23 cellular contexts compared by ENCODE assay signal in genomic region chr16:89219365-89219764, GRCh38. TPM values are rescaled to one million over a fixed set of nuclear protein-coding genes. Genes with fewer than 3 reads are reported as not detected.
DNase-seq lines count a peak whose midpoint lies in the region; ATAC-seq, FAIRE-seq and TF ChIP-seq lines count a peak whose summit lies in the region.
"Had no signal": no experiment of that assay in that cellular context is flagged by ENCODE, and none has a peak within 500 bp of the region (broad histone marks: within the 10 kb centered on the region; RNA-seq: fewer than 3 reads in every experiment).

No MANE protein-coding gene starts in this region.

- peak overlapping the region; percentile 66 for H3K4me3 Mint-ChIP-seq in activated naive CD4-positive, alpha-beta T cell treated with anti-CD3 and anti-CD28 coated beads, Interleukin-2, amount 50 U/mL, for 24 hours
- H3K4me3 Mint-ChIP-seq in activated B cell treated with CpG ODN at 0.5 μM for 24 hours: peak overlapping the region; percentile 58
- peak overlapping the region; percentile 30 to 46 for H3K4me3 Mint-ChIP-seq in stimulated activated naive B cell treated with anti-CD40 and anti-IgM and Interleukin-4, amounts not matched to agents 10 μg/mL and 1 μg/mL and 100 μg/mL, for 72 hours

- dilution Hi-C loops in endothelial cell of umbilical vein (cut with MboI; ENCODE audit: extremely low pct_ligation_motif_present, low sequenced_read_pairs): no loop called here

- no peak overlapping the region for H3K27ac Mint-ChIP-seq in activated naive CD4-positive, alpha-beta T cell treated with anti-CD3 and anti-CD28 coated beads, Interleukin-2, amount 50 U/mL, for 24 hours
- H3K27ac Mint-ChIP-seq in activated B cell treated with CpG ODN at 0.5 μM for 24 hours: peak overlapping the region; percentile 50
- no peak overlapping the region for H3K27ac Mint-ChIP-seq in stimulated activated naive B cell treated with anti-CD40 and anti-IgM and Interleukin-4, amounts not matched to agents 10 μg/mL and 1 μg/mL and 100 μg/mL, for 72 hours

- DNase-seq in activated naive CD4-positive, alpha-beta T cell treated with Interleukin-2 at 50 U/mL for 16 hours: no peak
- DNase-seq in activated B cell treated with CpG ODN at 0.5 μM for 24 hours (no peak), endothelial cell of umbilical vein (ENCODE audit: low read depth, low spot score) (peak; percentile 26), esophagus squamous epithelium (lab: John Stamatoyannopoulos, UW) (no peak), sigmoid colon (no peak)
- no peak for DNase-seq in stimulated activated naive B cell treated with anti-CD40 and anti-IgM and Interleukin-4, amounts not matched to agents 10 μg/mL and 1 μg/mL and 100 μg/mL, for 72 hours
- DNase-seq: activated CD8-positive, alpha-beta memory T cell treated with anti-CD3 and anti-CD28 coated beads for 24 hours; amniotic stem cell; MM.1S; NCI-H2081 treated with DMSO at 0.1 percent for 48 hours; NCI-H526 treated with DMSO at 0.1 percent for 48 hours; small intestine; stimulated activated naive CD4-positive, alpha-beta T cell had no signal

- H3K36me3 ChIP-seq in endothelial cell of umbilical vein (ENCODE audit: control insufficient read depth in 2 of 2, extremely low read depth in 1 of 2, insufficient read depth in 2 of 2, low read length in 2 of 2) (peaks cover 3 to 25% of the 10 kb centered on the region in 2 experiments), esophagus squamous epithelium (peaks cover 3 to 41% (median 28%) of the 10 kb centered on the region in 3 donors), sigmoid colon (peaks cover 14 to 44% (median 27%) of the 10 kb centered on the region in 4 donors)

- TF ChIP-seq CTCF in activated B cell treated with CpG ODN at 0.5 μM for 24 hours (IDR thresholded peaks at IDR 0.05) (no peak), endothelial cell of umbilical vein (IDR thresholded peaks at IDR 0.05; ENCODE audit: extremely low read depth in 1 of 2, insufficient read depth in 1 of 2, low read depth in 1 of 2, low read length in 2 of 2) (no peak), esophagus squamous epithelium (IDR thresholded peaks at IDR 0.05) (no peak), sigmoid colon (IDR thresholded peaks at IDR 0.05) (no peak)

- H3K9me3 ChIP-seq in endothelial cell of umbilical vein (replicated peaks; ENCODE audit: control insufficient read depth, insufficient read depth, low read length) (no peaks in the 10 kb centered on the region), esophagus squamous epithelium (no peaks in the 10 kb centered on the region), sigmoid colon (no peaks in the 10 kb centered on the region)

- POLR2A ChIA-PET in activated B cell treated with CpG ODN at 0.5 μM for 24 hours (lab: Charles Lee) (no interaction called here), endothelial cell of umbilical vein (lab: Charles Lee) (no interaction called here)

- no peak for TF ChIP-seq POLR2A in endothelial cell of umbilical vein (IDR thresholded peaks at IDR 0.05; ENCODE audit: low read depth, low read length)
- no peak for TF ChIP-seq POLR2A in esophagus squamous epithelium (IDR thresholded peaks at IDR 0.05)
- TF ChIP-seq POLR2A in sigmoid colon (IDR thresholded peaks at IDR 0.05): no peak

- no peak overlapping the region for H3K4me2 ChIP-seq in endothelial cell of umbilical vein (ENCODE audit: insufficient read depth, low read length)

- CTCF ChIA-PET in activated B cell treated with CpG ODN at 0.5 μM for 24 hours (lab: Charles Lee) (interaction anchor here (1.5 kb wide), 1 partner anchor 482 kb away, joined by 4 read pairs; no protein-coding TSS in a partner anchor), endothelial cell of umbilical vein (lab: Charles Lee) (no interaction called here)

- H3K79me2 ChIP-seq in endothelial cell of umbilical vein (ENCODE audit: control insufficient read depth, insufficient read depth, low read length): peaks cover 9% of the 10 kb centered on the region
- H3K79me2 ChIP-seq: parathyroid adenoma had no signal

- H3K4me1 ChIP-seq in endothelial cell of umbilical vein (ENCODE audit: control insufficient read depth, extremely low read depth, insufficient read depth, low read length) (peaks cover 10% of the 10 kb centered on the region), esophagus squamous epithelium (peaks cover 13 to 38% (median 21%) of the 10 kb centered on the region in 3 donors), sigmoid colon (peaks cover 0 to 33% (median 31%) of the 10 kb centered on the region in 4 donors)

- H3K9ac ChIP-seq in endothelial cell of umbilical vein (replicated peaks; ENCODE audit: extremely low read depth, insufficient read depth, low read length): no peak overlapping the region
- H3K9ac ChIP-seq: parathyroid adenoma had no signal

- no peak for ATAC-seq in activated B cell treated with CpG ODN at 0.5 μM for 24 hours (ENCODE audit: low read depth)
- ATAC-seq in stimulated activated naive B cell treated with anti-CD40 and anti-IgM and Interleukin-4, amounts not matched to agents 10 μg/mL and 1 μg/mL and 100 μg/mL, for 72 hours (replicated peaks): no peak
- no peak for ATAC-seq in HG03097 (IDR thresholded peaks at IDR 0.05; ENCODE audit: low FRiP score, unreplicated experiment)

- H3K4me1 Mint-ChIP-seq in activated naive CD4-positive, alpha-beta T cell treated with anti-CD3 and anti-CD28 coated beads, Interleukin-2, amount 50 U/mL, for 24 hours: peaks cover 24% of the 10 kb centered on the region
- H3K4me1 Mint-ChIP-seq in activated B cell treated with CpG ODN at 0.5 μM for 24 hours: peaks cover 19% of the 10 kb centered on the region
- peaks cover 18 to 28% of the 10 kb centered on the region in 2 donors for H3K4me1 Mint-ChIP-seq in stimulated activated naive B cell treated with anti-CD40 and anti-IgM and Interleukin-4, amounts not matched to agents 10 μg/mL and 1 μg/mL and 100 μg/mL, for 72 hours

- H3K27me3 ChIP-seq in endothelial cell of umbilical vein (ENCODE audit: control insufficient read depth in 2 of 2, insufficient read depth in 2 of 2, low read length in 2 of 2) (no peaks in the 10 kb centered on the region), esophagus squamous epithelium (no peaks in the 10 kb centered on the region), sigmoid colon (no peaks in the 10 kb centered on the region)

- BruUV-seq in endothelial cell of umbilical vein (replicated peaks; lab: Mats Ljungman, UMichigan): no TSS peak

- no peaks in the 10 kb centered on the region for H3K27me3 Mint-ChIP-seq in activated naive CD4-positive, alpha-beta T cell treated with anti-CD3 and anti-CD28 coated beads, Interleukin-2, amount 50 U/mL, for 24 hours
- H3K27me3 Mint-ChIP-seq in activated B cell treated with CpG ODN at 0.5 μM for 24 hours: no peaks in the 10 kb centered on the region
- H3K27me3 Mint-ChIP-seq in stimulated activated naive B cell treated with anti-CD40 and anti-IgM and Interleukin-4, amounts not matched to agents 10 μg/mL and 1 μg/mL and 100 μg/mL, for 72 hours: no peaks in the 10 kb centered on the region

- no peak for TF ChIP-seq EP300 in sigmoid colon (IDR thresholded peaks at IDR 0.05)

- no peaks in the 10 kb centered on the region for H3K9me3 Mint-ChIP-seq in activated naive CD4-positive, alpha-beta T cell treated with anti-CD3 and anti-CD28 coated beads, Interleukin-2, amount 50 U/mL, for 24 hours
- no peaks in the 10 kb centered on the region for H3K9me3 Mint-ChIP-seq in activated B cell treated with CpG ODN at 0.5 μM for 24 hours
- no peaks in the 10 kb centered on the region for H3K9me3 Mint-ChIP-seq in stimulated activated naive B cell treated with anti-CD40 and anti-IgM and Interleukin-4, amounts not matched to agents 10 μg/mL and 1 μg/mL and 100 μg/mL, for 72 hours

- FAIRE-seq in endothelial cell of umbilical vein (lab: Jason Lieb, UNC): no peak
- FAIRE-seq: colon, keratinocyte, RCC 7860, small intestine, urothelium cell line had no signal

- H3K4me3 ChIP-seq in endothelial cell of umbilical vein (replicated peaks in 1 of 3; ENCODE audit: insufficient read depth in 1 of 3, low read depth in 1 of 3, low read length in 3 of 3) (no peak overlapping the region), esophagus squamous epithelium (no peak overlapping the region), sigmoid colon (no peak overlapping the region)

- H2AFZ ChIP-seq in endothelial cell of umbilical vein (ENCODE audit: low read depth, low read length): no peak overlapping the region
- H2AFZ ChIP-seq: parathyroid adenoma had no signal

- no peaks in the 10 kb centered on the region for H3K9me1 ChIP-seq in endothelial cell of umbilical vein (replicated peaks; ENCODE audit: control insufficient read depth, extremely low read depth, insufficient read depth, low read length)

- peaks cover 7% of the 10 kb centered on the region for H3K36me3 Mint-ChIP-seq in activated naive CD4-positive, alpha-beta T cell treated with anti-CD3 and anti-CD28 coated beads, Interleukin-2, amount 50 U/mL, for 24 hours
- peaks cover 32% of the 10 kb centered on the region for H3K36me3 Mint-ChIP-seq in activated B cell treated with CpG ODN at 0.5 μM for 24 hours (ENCODE audit: low read depth)
- H3K36me3 Mint-ChIP-seq in stimulated activated naive B cell treated with anti-CD40 and anti-IgM and Interleukin-4, amounts not matched to agents 10 μg/mL and 1 μg/mL and 100 μg/mL, for 72 hours: peaks cover 18 to 28% of the 10 kb centered on the region in 2 donors

- 73 to 76% methylated on average over 5 of the region's 5 CpGs for WGBS in esophagus squamous epithelium, 2 donors
- WGBS in sigmoid colon, 2 donors: 74 to 80% methylated on average over 5 of the region's 5 CpGs

- intact Hi-C loops in activated B cell treated with CpG ODN at 0.5 μM for 24 hours (cut with micrococcal nuclease): loop anchor here (10.0 kb wide), 2 partner anchors 585 to 775 kb away; partner anchors contain the start of gene IL17C
- intact Hi-C loops in endothelial cell of umbilical vein (cut with micrococcal nuclease): loop anchor here (5.0 kb wide), 1 partner anchor 127 kb away; the partner anchor contains the start of gene ACSF3
- intact Hi-C loops in esophagus squamous epithelium (cut with DNase I): loop anchor here (5.0 kb wide), 1 partner anchor 392 kb away; no protein-coding TSS in a partner anchor
- intact Hi-C loops in sigmoid colon (cut with DNase I): loop anchor here (5.0 to 10.0 kb wide), 4 partner anchors 127 to 1265 kb away; partner anchors contain the start of genes ACSF3, BANP, GALNS and TRAPPC2L

- H3K27ac ChIP-seq in endothelial cell of umbilical vein (ENCODE audit: insufficient read depth, low read depth, low read length) (no peak overlapping the region), esophagus squamous epithelium (no peak overlapping the region), sigmoid colon (no peak overlapping the region)
- H3K27ac ChIP-seq: epithelial cell of prostate, parathyroid adenoma had no signal

- H4K20me1 ChIP-seq in endothelial cell of umbilical vein (replicated peaks; ENCODE audit: control insufficient read depth, extremely low read depth, insufficient read depth, low read length): no peaks in the 10 kb centered on the region

RNA-seq across cellular contexts. Expression of gene ZNF778, which starts 1.9 kb away (rescaled TPM):
- total RNA-seq in activated B cell treated with CpG ODN at 0.5 μM for 24 hours (7.2 and 11.4 TPM in 2 replicates), endothelial cell of umbilical vein (7.1 and 10.9 TPM in 2 replicates), esophagus squamous epithelium (10 to 100 TPM in 1 of 4 donors, 1 to 10 TPM in 3; 3.4 to 10.7 (median 6.5) TPM), sigmoid colon (10 to 100 TPM in 3 of 4 donors, 1 to 10 TPM in 1; 6.4 to 21.8 (median 12.6) TPM)
- polyA plus RNA-seq in endothelial cell of umbilical vein (3.8 and 4.8 TPM in 2 replicates), sigmoid colon (10 to 100 TPM in 1 of 3 donors, 1 to 10 TPM in 1, under 1 TPM in 1; 0.69 to 96.1 (median 2.7) TPM)
- polyA plus RNA-seq in endothelial cell of umbilical vein (2011; cell fraction: cytosol; rRNA removed): 3.6 and 3.7 TPM in 2 replicates
- polyA plus RNA-seq in endothelial cell of umbilical vein (2011; cell fraction: nucleus; rRNA removed): 10.3 and 15.6 TPM in 2 replicates
- 5.0 and 9.2 TPM in 2 replicates for polyA plus RNA-seq in endothelial cell of umbilical vein (2012)
- 9.7 and 19.6 TPM in 2 replicates for polyA minus RNA-seq in endothelial cell of umbilical vein
- 16.4 TPM for polyA minus RNA-seq in endothelial cell of umbilical vein (2011; cell fraction: cytosol; rRNA and poly(A)+ RNA removed)
- polyA minus RNA-seq in endothelial cell of umbilical vein (2011; cell fraction: nucleus; rRNA and poly(A)+ RNA removed): 4.4 and 8.0 TPM in 2 replicates

RNA-seq across cellular contexts. Expression of gene SLC22A31, which starts 19.0 kb away (rescaled TPM):
- not detected in 2 replicates for total RNA-seq in activated B cell treated with CpG ODN at 0.5 μM for 24 hours
- total RNA-seq in endothelial cell of umbilical vein: not detected in 2 replicates
- 0.75 and 1.0 TPM in 2 replicates for polyA plus RNA-seq in endothelial cell of umbilical vein
- polyA plus RNA-seq in endothelial cell of umbilical vein (2011; cell fraction: cytosol; rRNA removed): 0.23 and 0.47 TPM in 2 replicates
- polyA plus RNA-seq in endothelial cell of umbilical vein (2011; cell fraction: nucleus; rRNA removed): 7.2 and 7.3 TPM in 2 replicates
- 0.37 and 1.1 TPM in 2 replicates for polyA plus RNA-seq in endothelial cell of umbilical vein (2012)
- polyA minus RNA-seq in endothelial cell of umbilical vein: 0.19 and 0.38 TPM in 2 replicates
- polyA minus RNA-seq in endothelial cell of umbilical vein (2011; cell fraction: cytosol; rRNA and poly(A)+ RNA removed): not detected
- 0.72 and 0.96 TPM in 2 replicates for polyA minus RNA-seq in endothelial cell of umbilical vein (2011; cell fraction: nucleus; rRNA and poly(A)+ RNA removed)
- not detected for total RNA-seq in esophagus squamous epithelium
- not detected for total RNA-seq in sigmoid colon
- under 1 TPM in 1 of 3 donors, not detected in 2; 0.87 TPM for polyA plus RNA-seq in sigmoid colon
- polyA plus RNA-seq: keratinocyte had no signal

RNA-seq across cellular contexts. Expression of gene CDH15, which starts 47.8 kb away (rescaled TPM):
- total RNA-seq in activated B cell treated with CpG ODN at 0.5 μM for 24 hours: not detected in 2 replicates
- not detected in 2 replicates for total RNA-seq in endothelial cell of umbilical vein
- 0.44 and 0.54 TPM in 2 replicates for polyA plus RNA-seq in endothelial cell of umbilical vein
- 0.05 and 0.27 TPM in 2 replicates for polyA plus RNA-seq in endothelial cell of umbilical vein (2011; cell fraction: cytosol; rRNA removed)
- 0.11 and 0.14 TPM in 2 replicates for polyA plus RNA-seq in endothelial cell of umbilical vein (2011; cell fraction: nucleus; rRNA removed)
- polyA plus RNA-seq in endothelial cell of umbilical vein (2012): 0.13 and 0.65 TPM in 2 replicates
- polyA minus RNA-seq in endothelial cell of umbilical vein: 0.24 TPM in 1 of 2 replicates, not detected in the other
- not detected for polyA minus RNA-seq in endothelial cell of umbilical vein (2011; cell fraction: cytosol; rRNA and poly(A)+ RNA removed)
- not detected in 2 replicates for polyA minus RNA-seq in endothelial cell of umbilical vein (2011; cell fraction: nucleus; rRNA and poly(A)+ RNA removed)
- not detected for total RNA-seq in esophagus squamous epithelium
- not detected for total RNA-seq in sigmoid colon
- polyA plus RNA-seq in sigmoid colon: under 1 TPM in 1 of 3 donors, not detected in 2; 0.01 TPM
- total RNA-seq: mesenteric fat pad; T-helper 1 cell treated with Interleukin-12 subunit alpha and Interleukin-12 subunit beta and Interleukin-4 antibody, amounts not matched to agents 30 ng/mL and 1 ng/mL, for 36 hours had no signal
- polyA plus RNA-seq: keratinocyte had no signal
